In genomic region chr6:42405025-42405424, GRCh38 we compare ENCODE assay signal across 10 cellular contexts. TPM values are rescaled to one million over a fixed set of nuclear protein-coding genes. Genes with fewer than 3 reads are reported as not detected.
DNase-seq lines count a peak whose midpoint lies in the region; ATAC-seq and TF ChIP-seq lines count a peak whose summit lies in the region.
"Had no signal": no experiment of that assay in that cellular context is flagged by ENCODE, and none has a peak within 500 bp of the region (broad histone marks: within the 10 kb centered on the region; RNA-seq: fewer than 3 reads in every experiment).

No MANE protein-coding gene starts in this region.

- TF ChIP-seq EP300 in gastroesophageal sphincter (IDR thresholded peaks at IDR 0.05) = no peak

- CTCF ChIA-PET in activated CD4-positive, alpha-beta T cell treated with anti-CD3 and anti-CD28 coated beads for 36 hours (lab: Charles Lee) = interaction anchor here (1.0 to 3.1 kb wide), 5 partner anchors 12 to 142 kb away, joined by 3 to 16 read pairs (median 4); no protein-coding TSS in a partner anchor

- peak overlapping the region; percentile 0 for H3K9ac ChIP-seq in skeletal muscle satellite cell (ENCODE audit: low read depth, low read length)

- no peak overlapping the region for H3K4me3 Mint-ChIP-seq in activated CD4-positive, alpha-beta T cell treated with anti-CD3 and anti-CD28 coated beads for 36 hours
- peak overlapping the region; percentile 58 for H3K4me3 Mint-ChIP-seq in activated T-helper 17 cell treated with anti-CD3 and anti-CD28 coated beads, Interleukin-2, amount 50 U/mL, for 72 hours
- H3K4me3 Mint-ChIP-seq: brain had no signal

- ATAC-seq in activated CD4-positive, alpha-beta T cell treated with anti-CD3 and anti-CD28 coated beads for 36 hours = no peak
- no peak for ATAC-seq in activated T-helper 17 cell treated with anti-CD3 and anti-CD28 coated beads, Interleukin-2, amount 50 U/mL, for 72 hours (replicated peaks)
- peak; percentile 57 for ATAC-seq in gastroesophageal sphincter
- ATAC-seq in HG03280 (IDR thresholded peaks at IDR 0.05; ENCODE audit: unreplicated experiment) = no peak

- H3K27me3 ChIP-seq in gastroesophageal sphincter (no peaks in the 10 kb centered on the region), skeletal muscle satellite cell (ENCODE audit: control insufficient read depth, insufficient read depth, low read length) (no peaks in the 10 kb centered on the region), dorsolateral prefrontal cortex (no peaks in the 10 kb centered on the region)

- whole genome bisulfite sequencing in gastroesophageal sphincter (ENCODE audit: low coverage in 1 of 2), 2 donors = 29 to 44% methylated on average over 2 of the region's 2 CpGs

- no peaks in the 10 kb centered on the region for H3K9me3 ChIP-seq in gastroesophageal sphincter
- H3K9me3 ChIP-seq in skeletal muscle satellite cell (replicated peaks; ENCODE audit: low read length) = no peaks in the 10 kb centered on the region

- H3K36me3 Mint-ChIP-seq in activated CD4-positive, alpha-beta T cell treated with anti-CD3 and anti-CD28 coated beads for 36 hours (ENCODE audit: low read depth) = peaks cover 5% of the 10 kb centered on the region
- H3K36me3 Mint-ChIP-seq in activated T-helper 17 cell treated with anti-CD3 and anti-CD28 coated beads, Interleukin-2, amount 50 U/mL, for 72 hours (ENCODE audit: low read depth) = no peaks in the 10 kb centered on the region
- H3K36me3 Mint-ChIP-seq: brain had no signal

- TF ChIP-seq CTCF in gastroesophageal sphincter (IDR thresholded peaks at IDR 0.05) (no peak), dorsolateral prefrontal cortex (IDR thresholded peaks at IDR 0.05 in 54 of 56, conservative IDR thresholded peaks at IDR 0.05 in 2 of 56; ENCODE audit: low read depth in 1 of 56, partially characterized antibody in 56 of 56) (no peak)

- no peak for DNase-seq in activated CD4-positive, alpha-beta T cell treated with anti-CD3 and anti-CD28 coated beads for 36 hours
- no peak for DNase-seq in activated CD4-positive, alpha-beta T cell treated with anti-CD3 and anti-CD28 coated beads, Interleukin-2, amount 50 U/mL, for 1 hour
- DNase-seq in dorsolateral prefrontal cortex = no peak
- DNase-seq in HT-29 (ENCODE audit: low spot score) = no peak
- DNase-seq: NCI-H1092 had no signal

- no peak overlapping the region for H3K4me2 ChIP-seq in skeletal muscle satellite cell (ENCODE audit: low read length)

- H3K4me1 ChIP-seq in gastroesophageal sphincter (peaks cover 0 to 29% (median 0%) of the 10 kb centered on the region in 3 donors), skeletal muscle satellite cell (ENCODE audit: control insufficient read depth, insufficient read depth, low read length) (peaks cover 30% of the 10 kb centered on the region)

- H3K36me3 ChIP-seq in gastroesophageal sphincter = no peaks in the 10 kb centered on the region
- no peaks in the 10 kb centered on the region for H3K36me3 ChIP-seq in skeletal muscle satellite cell (ENCODE audit: insufficient read depth, low read length)

- TF ChIP-seq POLR2A in gastroesophageal sphincter (IDR thresholded peaks at IDR 0.05) = no peak

- POLR2A ChIA-PET in activated CD4-positive, alpha-beta T cell treated with anti-CD3 and anti-CD28 coated beads for 36 hours (lab: Charles Lee) = interaction anchor here (2.2 kb wide), 1 partner anchor 15 kb away, joined by 11 read pairs; no protein-coding TSS in a partner anchor

- H3K27me3 Mint-ChIP-seq in activated CD4-positive, alpha-beta T cell treated with anti-CD3 and anti-CD28 coated beads for 36 hours = no peaks in the 10 kb centered on the region
- H3K27me3 Mint-ChIP-seq in activated T-helper 17 cell treated with anti-CD3 and anti-CD28 coated beads, Interleukin-2, amount 50 U/mL, for 72 hours = no peaks in the 10 kb centered on the region
- H3K27me3 Mint-ChIP-seq: brain had no signal

- no peak overlapping the region for H3K4me3 ChIP-seq in gastroesophageal sphincter
- no peak overlapping the region for H3K4me3 ChIP-seq in skeletal muscle satellite cell (ENCODE audit: low read length)
- H3K4me3 ChIP-seq in dorsolateral prefrontal cortex = no peak overlapping the region

- H3K27ac Mint-ChIP-seq in activated CD4-positive, alpha-beta T cell treated with anti-CD3 and anti-CD28 coated beads for 36 hours = peak overlapping the region; percentile 11
- H3K27ac Mint-ChIP-seq in activated T-helper 17 cell treated with anti-CD3 and anti-CD28 coated beads, Interleukin-2, amount 50 U/mL, for 72 hours = peak overlapping the region; percentile 58

- H3K27ac ChIP-seq in gastroesophageal sphincter (peak overlapping the region in 3 of 4 donors; percentile 19 to 59 (median 29)), dorsolateral prefrontal cortex (no peak overlapping the region)

- intact Hi-C loops in activated CD4-positive, alpha-beta T cell treated with anti-CD3 and anti-CD28 coated beads for 36 hours (cut with DNase I, micrococcal nuclease) = no loop called here
- intact Hi-C loops in dorsolateral prefrontal cortex (cut with DNase I) = no loop called here

- no peaks in the 10 kb centered on the region for H3K9me3 Mint-ChIP-seq in activated CD4-positive, alpha-beta T cell treated with anti-CD3 and anti-CD28 coated beads for 36 hours (ENCODE audit: low read depth)
- H3K9me3 Mint-ChIP-seq in activated T-helper 17 cell treated with anti-CD3 and anti-CD28 coated beads, Interleukin-2, amount 50 U/mL, for 72 hours = no peaks in the 10 kb centered on the region
- H3K9me3 Mint-ChIP-seq: brain had no signal

- H3K4me1 Mint-ChIP-seq in activated CD4-positive, alpha-beta T cell treated with anti-CD3 and anti-CD28 coated beads for 36 hours = peaks cover 76% of the 10 kb centered on the region
- peaks cover 42% of the 10 kb centered on the region for H3K4me1 Mint-ChIP-seq in activated T-helper 17 cell treated with anti-CD3 and anti-CD28 coated beads, Interleukin-2, amount 50 U/mL, for 72 hours

RNA-seq across cellular contexts. Expression of gene TRERF1, which starts 46.7 kb away (rescaled TPM):
- total RNA-seq in activated CD4-positive, alpha-beta T cell treated with anti-CD3 and anti-CD28 coated beads for 36 hours = 10 to 100 TPM; 12.2 to 14.5 TPM
- total RNA-seq in activated T-helper 17 cell treated with anti-CD3 and anti-CD28 coated beads, Interleukin-2, amount 50 U/mL, for 72 hours = 10 to 100 TPM; 16.6 to 32.4 TPM
- total RNA-seq in gastroesophageal sphincter (1 to 10 TPM; 3.2 to 7.4 (median 5.4) TPM), dorsolateral prefrontal cortex (10 to 100 TPM in 105 of 120 experiments, 1 to 10 TPM in 15; 4.2 to 21.8 (median 13.7) TPM)
- 3.5 and 4.6 TPM in 2 replicates for total RNA-seq in skeletal muscle satellite cell (2012; rRNA removed)
- 4.2 and 6.8 TPM in 2 replicates for total RNA-seq in HT-29 (2014; rRNA removed; shearing (Covaris generic))

Comparison
In these comparisons a context has a peak if more than half of its experiments do, and no peak if none do; other contexts are left out.
1. H3K27ac ChIP-seq: peak in gastroesophageal sphincter (3 of 4); none in dorsolateral prefrontal cortex (0 of 59).